20 cellular contexts compared by ENCODE assay signal in the genomic region with DNA sequence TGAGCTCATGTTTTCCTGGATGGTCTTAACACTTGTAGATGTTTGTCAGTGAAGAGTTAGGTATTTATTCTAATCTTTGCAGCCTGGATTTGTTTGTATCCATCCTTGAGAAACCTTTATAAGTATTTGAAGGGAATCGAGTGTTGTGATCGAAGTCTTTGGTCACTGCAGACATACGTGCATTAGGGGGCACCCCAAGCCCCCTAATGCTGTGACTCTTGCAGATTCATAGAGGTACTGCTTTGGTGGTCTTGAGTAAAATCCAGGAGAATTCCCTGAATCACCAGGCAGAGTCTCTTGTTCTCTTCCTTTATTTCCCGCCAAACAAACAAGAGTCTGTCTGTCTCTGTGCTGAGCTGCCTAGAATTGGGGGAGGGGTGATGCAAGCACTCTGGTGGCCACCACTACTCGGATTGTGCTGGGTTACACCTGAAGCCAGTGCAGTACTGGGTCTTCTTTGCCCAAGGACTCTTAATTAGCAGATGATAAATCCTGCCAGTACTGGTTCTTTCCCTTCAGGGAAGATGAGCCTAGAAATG.
"Had no signal": no experiment of that assay in that cellular context is flagged by ENCODE, and none has a peak within 500 bp of the region (broad histone marks: within the 10 kb centered on the region; RNA-seq: fewer than 3 reads in every experiment).

No MANE protein-coding gene starts in this region.

- H3K4me3 ChIP-seq: coronary artery, gastrocnemius medialis, lower lobe of right lung, prostate gland, right atrium auricular region, smooth muscle cell, testis, tibial artery had no signal

- H3K36me3 ChIP-seq: gastrocnemius medialis, lower lobe of right lung, prostate gland, right atrium auricular region, tibial artery had no signal

- H3K4me3 Mint-ChIP-seq: natural killer cell; stimulated activated effector memory CD8-positive, alpha-beta T cell treated with anti-CD3 and anti-CD28 coated beads, Interleukin-12 subunit alpha, Interleukin-12 subunit beta, amount 100 ng/mL, for 72 hours; type B pancreatic cell had no signal

- H3K27ac ChIP-seq: coronary artery, epithelial cell of prostate, gastrocnemius medialis, lower lobe of right lung, prostate gland, right atrium auricular region, testis, tibial artery had no signal

- H3K4me1 ChIP-seq: gastrocnemius medialis, lower lobe of right lung, prostate gland, right atrium auricular region, testis, tibial artery had no signal

- H3K27me3 ChIP-seq: gastrocnemius medialis, right atrium auricular region, testis, tibial artery had no signal

- H3K4me1 Mint-ChIP-seq: natural killer cell; stimulated activated effector memory CD8-positive, alpha-beta T cell treated with anti-CD3 and anti-CD28 coated beads, Interleukin-12 subunit alpha, Interleukin-12 subunit beta, amount 100 ng/mL, for 72 hours had no signal

- DNase-seq: dermis blood vessel endothelial cell; foreskin fibroblast; gastrocnemius medialis; head of caudate nucleus; left ventricle myocardium superior; lower lobe of right lung; natural killer cell; stimulated activated CD4-positive, alpha-beta T cell treated with anti-CD3 and anti-CD28 coated beads, Interleukin-2, amount 100 ng/mL, for 24 hours; stimulated activated CD4-positive, alpha-beta T cell treated with anti-CD3 and anti-CD28 coated beads, Interleukin-4, amount 100 ng/mL, for 24 hours; stimulated activated naive CD4-positive, alpha-beta T cell treated with Interleukin-2 at 50 U/mL for 16 hours; substantia nigra; testis; tibial artery had no signal

- H3K4me2 ChIP-seq: smooth muscle cell had no signal

- H3K27ac Mint-ChIP-seq: natural killer cell; stimulated activated effector memory CD8-positive, alpha-beta T cell treated with anti-CD3 and anti-CD28 coated beads, Interleukin-12 subunit alpha, Interleukin-12 subunit beta, amount 100 ng/mL, for 72 hours; type B pancreatic cell had no signal

- H3K9me3 ChIP-seq: lower lobe of right lung, prostate gland, testis had no signal

- H3K27me3 Mint-ChIP-seq: type B pancreatic cell had no signal

- H3K36me3 Mint-ChIP-seq: stimulated activated effector memory CD8-positive, alpha-beta T cell treated with anti-CD3 and anti-CD28 coated beads, Interleukin-12 subunit alpha, Interleukin-12 subunit beta, amount 100 ng/mL, for 72 hours; type B pancreatic cell had no signal
